In genomic region chr22:44847892-44848291, GRCh38 we compare ENCODE assay signal across 22 cellular contexts.
DNase-seq lines count a peak whose midpoint lies in the region; ATAC-seq, FAIRE-seq and TF ChIP-seq lines count a peak whose summit lies in the region.
"Had no signal": no experiment of that assay in that cellular context is flagged by ENCODE, and none has a peak within 500 bp of the region (broad histone marks: within the 10 kb centered on the region; RNA-seq: fewer than 3 reads in every experiment).

No MANE protein-coding gene starts in this region.

- FAIRE-seq in kidney (lab: Jason Lieb, UNC) = no peak
- FAIRE-seq: A204.1, GM12891, GM18507, H54 had no signal

- no peak overlapping the region for H3K4me3 ChIP-seq in kidney (ENCODE audit: low read length in 2 of 2)
- H3K4me3 ChIP-seq: BLaER1 had no signal

- no peak overlapping the region for H3K27ac ChIP-seq in kidney (ENCODE audit: low read depth in 2 of 2, low read length in 2 of 2)
- H3K27ac ChIP-seq: 22Rv1, BLaER1, C4-2B had no signal

- H3K9me3 Mint-ChIP-seq in natural killer cell treated with Interleukin-12 subunit alpha and Interleukin-12 subunit beta and Interleukin-15 and Interleukin-18, amount 100 ng/mL, for 72 hours = no peaks in the 10 kb centered on the region
- H3K9me3 Mint-ChIP-seq in natural killer cell = no peaks in the 10 kb centered on the region

- no peaks in the 10 kb centered on the region for H3K4me1 ChIP-seq in kidney (ENCODE audit: control insufficient read depth in 1 of 2, insufficient read depth in 1 of 2, low read depth in 1 of 2, low read length in 2 of 2)
- H3K4me1 ChIP-seq: BLaER1, Caco-2 had no signal

- TF ChIP-seq CTCF in natural killer cell (IDR thresholded peaks at IDR 0.05) (no peak), kidney (IDR thresholded peaks at IDR 0.05; ENCODE audit: borderline replicate concordance, extremely low read depth, insufficient read depth) (no peak)

- no peaks in the 10 kb centered on the region for H3K36me3 ChIP-seq in kidney (ENCODE audit: control insufficient read depth in 1 of 2, insufficient read depth in 2 of 2, low read length in 2 of 2)
- H3K36me3 ChIP-seq: BLaER1 had no signal

- intact Hi-C loops in natural killer cell (cut with micrococcal nuclease) = no loop called here
- intact Hi-C loops in kidney (cut with DNase I) = no loop called here
- intact Hi-C loops in posterior vena cava (cut with DNase I) = no loop called here

- H3K9me3 ChIP-seq in kidney (ENCODE audit: control insufficient read depth in 1 of 2, low read length in 2 of 2) = no peaks in the 10 kb centered on the region
- H3K9me3 ChIP-seq: Caco-2 had no signal

- H3K9ac ChIP-seq in kidney (ENCODE audit: low read length in 2 of 2) = no peak overlapping the region
- H3K9ac ChIP-seq: BLaER1 had no signal

- H3K4me3 Mint-ChIP-seq in natural killer cell treated with Interleukin-12 subunit alpha and Interleukin-12 subunit beta and Interleukin-15 and Interleukin-18, amount 100 ng/mL, for 72 hours = no peak overlapping the region
- no peak overlapping the region for H3K4me3 Mint-ChIP-seq in natural killer cell
- H3K4me3 Mint-ChIP-seq: B cell; CD4-positive, CD25-positive, alpha-beta regulatory T cell; CD8-positive, alpha-beta T cell had no signal

- peak; percentile 57 for DNase-seq in natural killer cell treated with Interleukin-12 subunit alpha and Interleukin-12 subunit beta and Interleukin-15 and Interleukin-18, amount 100 ng/mL, for 72 hours (ENCODE audit: low spot score)
- DNase-seq in natural killer cell (no peak), kidney (peak; percentile 63), posterior vena cava (ENCODE audit: low spot score) (peak; percentile 63)
- DNase-seq: Caco-2; CD4-positive, CD25-positive, alpha-beta regulatory T cell; CD8-positive, alpha-beta T cell; DMS53; DMS79 treated with DMSO at 0.1 percent for 48 hours; GF-D8; GOT3; HCEC 1CT had no signal

- peaks cover 6% of the 10 kb centered on the region for H3K36me3 Mint-ChIP-seq in natural killer cell treated with Interleukin-12 subunit alpha and Interleukin-12 subunit beta and Interleukin-15 and Interleukin-18, amount 100 ng/mL, for 72 hours
- H3K36me3 Mint-ChIP-seq in natural killer cell = peaks cover 8% of the 10 kb centered on the region
- H3K36me3 Mint-ChIP-seq: CD4-positive, CD25-positive, alpha-beta regulatory T cell; CD8-positive, alpha-beta T cell had no signal

- no peaks in the 10 kb centered on the region for H3K27me3 Mint-ChIP-seq in natural killer cell treated with Interleukin-12 subunit alpha and Interleukin-12 subunit beta and Interleukin-15 and Interleukin-18, amount 100 ng/mL, for 72 hours
- no peaks in the 10 kb centered on the region for H3K27me3 Mint-ChIP-seq in natural killer cell (ENCODE audit: low read depth in 2 of 2)

- H3K4me1 Mint-ChIP-seq in natural killer cell treated with Interleukin-12 subunit alpha and Interleukin-12 subunit beta and Interleukin-15 and Interleukin-18, amount 100 ng/mL, for 72 hours (ENCODE audit: low read depth in 2 of 2) = no peaks in the 10 kb centered on the region
- H3K4me1 Mint-ChIP-seq in natural killer cell = no peaks in the 10 kb centered on the region
- H3K4me1 Mint-ChIP-seq: B cell; CD4-positive, CD25-positive, alpha-beta regulatory T cell had no signal

- no peak overlapping the region for H3K27ac Mint-ChIP-seq in natural killer cell treated with Interleukin-12 subunit alpha and Interleukin-12 subunit beta and Interleukin-15 and Interleukin-18, amount 100 ng/mL, for 72 hours
- no peak overlapping the region for H3K27ac Mint-ChIP-seq in natural killer cell
- H3K27ac Mint-ChIP-seq: B cell; CD4-positive, CD25-positive, alpha-beta regulatory T cell; CD8-positive, alpha-beta T cell had no signal

- ATAC-seq in natural killer cell treated with Interleukin-12 subunit alpha and Interleukin-12 subunit beta and Interleukin-15 and Interleukin-18, amount 100 ng/mL, for 72 hours = no peak
- no peak for ATAC-seq in natural killer cell
- no peak for ATAC-seq in HG03095 (IDR thresholded peaks at IDR 0.05; ENCODE audit: unreplicated experiment)
- ATAC-seq in HG02973 (IDR thresholded peaks at IDR 0.05; ENCODE audit: unreplicated experiment) = no peak
- ATAC-seq: CD8-positive, alpha-beta T cell had no signal
